Comparison of ENCODE assay signal across 1 cellular context in genomic region chr7:73701357-73701995, GRCh38.
A peak's percentile ranks its signal among the peaks of the same experiment; 100 is the strongest.
TF ChIP-seq lines count a peak whose summit lies in the region.

No MANE protein-coding gene starts in this region.

TF ChIP-seq in K562, 482 proteins besides CTCF, POLR2A, EP300 and RAD21 (continues in another document):
- TF ChIP-seq, protein P1, sequence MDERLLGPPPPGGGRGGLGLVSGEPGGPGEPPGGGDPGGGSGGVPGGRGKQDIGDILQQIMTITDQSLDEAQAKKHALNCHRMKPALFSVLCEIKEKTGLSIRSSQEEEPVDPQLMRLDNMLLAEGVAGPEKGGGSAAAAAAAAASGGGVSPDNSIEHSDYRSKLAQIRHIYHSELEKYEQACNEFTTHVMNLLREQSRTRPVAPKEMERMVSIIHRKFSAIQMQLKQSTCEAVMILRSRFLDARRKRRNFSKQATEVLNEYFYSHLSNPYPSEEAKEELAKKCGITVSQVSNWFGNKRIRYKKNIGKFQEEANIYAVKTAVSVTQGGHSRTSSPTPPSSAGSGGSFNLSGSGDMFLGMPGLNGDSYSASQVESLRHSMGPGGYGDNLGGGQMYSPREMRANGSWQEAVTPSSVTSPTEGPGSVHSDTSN (CRISPR knock-in tag; IDR thresholded peaks at IDR 0.05; ENCODE audit: low read depth): no peak
- TF ChIP-seq, protein P1 (tag; conservative IDR thresholded peaks at IDR 0.05; ENCODE audit: low read depth): no peak
- TF ChIP-seq CBFB (CRISPR knock-in tag; IDR thresholded peaks at IDR 0.05) (no peak), SNRNP70 (optimal IDR thresholded peaks at IDR 0.05; ENCODE audit: low read depth, low read length) (peak; percentile 35), RB1 (IDR thresholded peaks at IDR 0.05; ENCODE audit: low read depth) (peak; percentile 68), ATF4 (CRISPR knock-in tag; IDR thresholded peaks at IDR 0.05) (no peak), YY1 (IDR thresholded peaks at IDR 0.05; ENCODE audit: borderline replicate concordance in 1 of 3, control insufficient read depth in 1 of 3, extremely low read depth in 1 of 3, insufficient read depth in 3 of 3, insufficient read length in 1 of 3, insufficient replicate concordance in 2 of 3, low read depth in 1 of 3, low read length in 2 of 3) (peak in 2 of 3 experiments; percentile 37 to 66), SMARCE1 (IDR thresholded peaks at IDR 0.05) (0 out of 2 replicates have a peak, but pooled peaks have one; percentile 28), KLF16 (IDR thresholded peaks at IDR 0.05) (0 out of 2 replicates have a peak, but pooled peaks have one; percentile 18), ZFP36 (IDR thresholded peaks at IDR 0.05; ENCODE audit: low read depth, low read length, partially characterized antibody) (peak; percentile 13), ZNF134 (CRISPR knock-in tag; conservative IDR thresholded peaks at IDR 0.05) (0 out of 2 replicates have a peak, but pooled peaks have one; percentile 37), ETV6 (IDR thresholded peaks at IDR 0.05; ENCODE audit: borderline replicate concordance in 1 of 2, low read depth in 2 of 2, low read length in 1 of 2) (peak in 1 of 2 experiments; percentile 38; a peak in 1 of 4 replicates), ETV6 (CRISPR knock-in tag; IDR thresholded peaks at IDR 0.05; ENCODE audit: borderline replicate concordance) (no peak), E2F8 (IDR thresholded peaks at IDR 0.05; ENCODE audit: low read depth, partially characterized antibody) (peak; percentile 40), CXXC5 (CRISPR knock-in tag; IDR thresholded peaks at IDR 0.05) (0 out of 2 replicates have a peak, but pooled peaks have one; percentile 23), ETV1 (tag; conservative IDR thresholded peaks at IDR 0.05; ENCODE audit: low read depth) (no peak), JUND (IDR thresholded peaks at IDR 0.05; ENCODE audit: borderline replicate concordance, low read depth, low read length) (peak; percentile 66), JUND (tag; IDR thresholded peaks at IDR 0.05; ENCODE audit: borderline replicate concordance, low read depth, low read length) (no peak; the same call in 2 of the 3 replicates), KDM1A (IDR thresholded peaks at IDR 0.05) (peak; percentile 46 to 58; a peak in 3 of 4 replicates), TFAP4 (CRISPR knock-in tag; IDR thresholded peaks at IDR 0.05; ENCODE audit: borderline replicate concordance) (peak; percentile 62; the same call in 1 of the 2 replicates), E2F5 (CRISPR knock-in tag; IDR thresholded peaks at IDR 0.05) (no peak), BCOR (IDR thresholded peaks at IDR 0.05) (peak; percentile 93), ZBTB7A (IDR thresholded peaks at IDR 0.05; ENCODE audit: borderline replicate concordance, control insufficient read depth, low read depth, low read length) (peak; percentile 75; the same call in 1 of the 2 replicates), ESRRA (IDR thresholded peaks at IDR 0.05; ENCODE audit: borderline replicate concordance, low read depth) (0 out of 2 replicates have a peak, but pooled peaks have one; percentile 10), CBX1 (IDR thresholded peaks at IDR 0.05; ENCODE audit: low read depth) (no peak), SMARCA5 (IDR thresholded peaks at IDR 0.05) (peak; percentile 82), ZNF121 (CRISPR knock-in tag; conservative IDR thresholded peaks at IDR 0.05) (peak; percentile 99), THRA (IDR thresholded peaks at IDR 0.05) (no peak), TEAD1 (CRISPR knock-in tag; IDR thresholded peaks at IDR 0.05) (0 out of 4 replicates have a peak, but pooled peaks of 1 of the 2 experiments have one; percentile 27), STAT5A (IDR thresholded peaks at IDR 0.05; ENCODE audit: borderline replicate concordance, low read length) (0 out of 2 replicates have a peak, but pooled peaks have one; percentile 9)
- TF ChIP-seq, protein P2, sequence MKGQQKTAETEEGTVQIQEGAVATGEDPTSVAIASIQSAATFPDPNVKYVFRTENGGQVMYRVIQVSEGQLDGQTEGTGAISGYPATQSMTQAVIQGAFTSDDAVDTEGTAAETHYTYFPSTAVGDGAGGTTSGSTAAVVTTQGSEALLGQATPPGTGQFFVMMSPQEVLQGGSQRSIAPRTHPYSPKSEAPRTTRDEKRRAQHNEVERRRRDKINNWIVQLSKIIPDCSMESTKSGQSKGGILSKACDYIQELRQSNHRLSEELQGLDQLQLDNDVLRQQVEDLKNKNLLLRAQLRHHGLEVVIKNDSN (CRISPR knock-in tag; IDR thresholded peaks at IDR 0.05): peak; percentile 30
- TF ChIP-seq, protein P3, sequence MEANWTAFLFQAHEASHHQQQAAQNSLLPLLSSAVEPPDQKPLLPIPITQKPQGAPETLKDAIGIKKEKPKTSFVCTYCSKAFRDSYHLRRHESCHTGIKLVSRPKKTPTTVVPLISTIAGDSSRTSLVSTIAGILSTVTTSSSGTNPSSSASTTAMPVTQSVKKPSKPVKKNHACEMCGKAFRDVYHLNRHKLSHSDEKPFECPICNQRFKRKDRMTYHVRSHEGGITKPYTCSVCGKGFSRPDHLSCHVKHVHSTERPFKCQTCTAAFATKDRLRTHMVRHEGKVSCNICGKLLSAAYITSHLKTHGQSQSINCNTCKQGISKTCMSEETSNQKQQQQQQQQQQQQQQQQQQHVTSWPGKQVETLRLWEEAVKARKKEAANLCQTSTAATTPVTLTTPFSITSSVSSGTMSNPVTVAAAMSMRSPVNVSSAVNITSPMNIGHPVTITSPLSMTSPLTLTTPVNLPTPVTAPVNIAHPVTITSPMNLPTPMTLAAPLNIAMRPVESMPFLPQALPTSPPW (CRISPR knock-in tag; IDR thresholded peaks at IDR 0.05): peak; percentile 35; the same call in 1 of the 2 replicates
- TF ChIP-seq, protein P4, sequence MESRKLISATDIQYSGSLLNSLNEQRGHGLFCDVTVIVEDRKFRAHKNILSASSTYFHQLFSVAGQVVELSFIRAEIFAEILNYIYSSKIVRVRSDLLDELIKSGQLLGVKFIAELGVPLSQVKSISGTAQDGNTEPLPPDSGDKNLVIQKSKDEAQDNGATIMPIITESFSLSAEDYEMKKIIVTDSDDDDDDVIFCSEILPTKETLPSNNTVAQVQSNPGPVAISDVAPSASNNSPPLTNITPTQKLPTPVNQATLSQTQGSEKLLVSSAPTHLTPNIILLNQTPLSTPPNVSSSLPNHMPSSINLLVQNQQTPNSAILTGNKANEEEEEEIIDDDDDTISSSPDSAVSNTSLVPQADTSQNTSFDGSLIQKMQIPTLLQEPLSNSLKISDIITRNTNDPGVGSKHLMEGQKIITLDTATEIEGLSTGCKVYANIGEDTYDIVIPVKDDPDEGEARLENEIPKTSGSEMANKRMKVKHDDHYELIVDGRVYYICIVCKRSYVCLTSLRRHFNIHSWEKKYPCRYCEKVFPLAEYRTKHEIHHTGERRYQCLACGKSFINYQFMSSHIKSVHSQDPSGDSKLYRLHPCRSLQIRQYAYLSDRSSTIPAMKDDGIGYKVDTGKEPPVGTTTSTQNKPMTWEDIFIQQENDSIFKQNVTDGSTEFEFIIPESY (CRISPR knock-in tag; IDR thresholded peaks at IDR 0.05): peak; percentile 55; the same call in 1 of the 2 replicates
- TF ChIP-seq, protein P5, sequence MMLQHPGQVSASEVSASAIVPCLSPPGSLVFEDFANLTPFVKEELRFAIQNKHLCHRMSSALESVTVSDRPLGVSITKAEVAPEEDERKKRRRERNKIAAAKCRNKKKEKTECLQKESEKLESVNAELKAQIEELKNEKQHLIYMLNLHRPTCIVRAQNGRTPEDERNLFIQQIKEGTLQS (IDR thresholded peaks at IDR 0.05): peak; percentile 48; the same call in 1 of the 2 replicates
- TF ChIP-seq, protein P5 (CRISPR knock-in tag; conservative IDR thresholded peaks at IDR 0.05): no peak
- TF ChIP-seq, protein P6, sequence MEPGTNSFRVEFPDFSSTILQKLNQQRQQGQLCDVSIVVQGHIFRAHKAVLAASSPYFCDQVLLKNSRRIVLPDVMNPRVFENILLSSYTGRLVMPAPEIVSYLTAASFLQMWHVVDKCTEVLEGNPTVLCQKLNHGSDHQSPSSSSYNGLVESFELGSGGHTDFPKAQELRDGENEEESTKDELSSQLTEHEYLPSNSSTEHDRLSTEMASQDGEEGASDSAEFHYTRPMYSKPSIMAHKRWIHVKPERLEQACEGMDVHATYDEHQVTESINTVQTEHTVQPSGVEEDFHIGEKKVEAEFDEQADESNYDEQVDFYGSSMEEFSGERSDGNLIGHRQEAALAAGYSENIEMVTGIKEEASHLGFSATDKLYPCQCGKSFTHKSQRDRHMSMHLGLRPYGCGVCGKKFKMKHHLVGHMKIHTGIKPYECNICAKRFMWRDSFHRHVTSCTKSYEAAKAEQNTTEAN (CRISPR knock-in tag; IDR thresholded peaks at IDR 0.05): no peak
